In genomic region chr10:28396317-28396716, GRCh38 we compare ENCODE assay signal across 29 cellular contexts.
"Had no signal": no experiment of that assay in that cellular context is flagged by ENCODE, and none has a peak within 500 bp of the region (broad histone marks: within the 10 kb centered on the region; RNA-seq: fewer than 3 reads in every experiment).

No MANE protein-coding gene starts in this region.

- H3K27ac ChIP-seq: brain microvascular endothelial cell, SJCRH30, SK-N-MC, WERI-Rb-1 had no signal

- ATAC-seq: activated naive CD8-positive, alpha-beta T cell treated with anti-CD3 and anti-CD28 coated beads, Interleukin-2, amount 50 U/mL, for 24 hours; Panc1; T-cell had no signal

- H3K4me3 ChIP-seq: SJCRH30, SK-N-MC had no signal

- H3K4me1 ChIP-seq: SJCRH30 had no signal

- H3K9me3 ChIP-seq: SJCRH30 had no signal

- DNase-seq: activated CD4-positive, alpha-beta memory T cell treated with anti-CD3 and anti-CD28 coated beads for 36 hours; activated CD4-positive, alpha-beta T cell treated with anti-CD3 and anti-CD28 coated beads, Interleukin-2, amount 10 ng/mL, durations not matched to agents 24 days and 14 days; activated CD4-positive, CD25-positive, alpha-beta regulatory T cell; activated CD8-positive, alpha-beta memory T cell treated with anti-CD3 and anti-CD28 coated beads, Interleukin-2, amount 50 U/mL, for 4 hours; activated effector memory CD4-positive, alpha-beta T cell treated with Interleukin-2 at 50 U/mL for 16 hours; activated naive CD4-positive, alpha-beta T cell treated with anti-CD3 and anti-CD28 coated beads, Interleukin-2, amount 10 ng/mL, durations not matched to agents 7 days and 5 days; activated naive CD8-positive, alpha-beta T cell treated with anti-CD3 and anti-CD28 coated beads, Interleukin-2, amount 50 U/mL, for 24 hours; activated T-cell treated with anti-CD3 and anti-CD28 coated beads for 4 hours; activated T-cell treated with anti-CD3 and anti-CD28 coated beads, Interleukin-2, amount 50 U/mL, for 48 hours; amniotic stem cell; aorta; brain microvascular endothelial cell; central memory CD4-positive, alpha-beta T cell; MM.1S; MV-4-11; NCI-H1092; NCI-H1436 treated with DMSO at 0.1 percent for 48 hours; NCI-H1694 treated with DMSO at 0.1 percent for 48 hours; NCI-H2029; NCI-H345; NCI-H524 treated with DMSO at 0.1 percent for 48 hours; SHP77; SJCRH30; T-cell; T-helper 2 cell; T-helper 9 cell; WERI-Rb-1 had no signal

- H3K36me3 ChIP-seq: brain microvascular endothelial cell, SJCRH30, WERI-Rb-1 had no signal

- H3K27me3 ChIP-seq: brain microvascular endothelial cell, SJCRH30 had no signal
